ENCODE assay signal across 1 cellular context in the genomic region with DNA sequence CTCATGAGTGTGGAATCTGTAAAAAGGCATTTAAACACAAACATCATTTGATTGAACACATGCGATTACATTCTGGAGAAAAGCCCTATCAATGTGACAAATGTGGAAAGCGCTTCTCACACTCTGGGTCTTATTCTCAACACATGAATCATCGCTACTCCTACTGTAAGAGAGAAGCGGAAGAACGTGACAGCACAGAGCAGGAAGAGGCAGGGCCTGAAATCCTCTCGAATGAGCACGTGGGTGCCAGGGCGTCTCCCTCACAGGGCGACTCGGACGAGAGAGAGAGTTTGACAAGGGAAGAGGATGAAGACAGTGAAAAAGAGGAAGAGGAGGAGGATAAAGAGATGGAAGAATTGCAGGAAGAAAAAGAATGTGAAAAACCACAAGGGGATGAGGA.
TF ChIP-seq lines count a peak whose summit lies in the region.

No MANE protein-coding gene starts in this region.

TF ChIP-seq in WTC11, 78 proteins besides CTCF, POLR2A, EP300 and RAD21 (continued from another document):
- TF ChIP-seq, protein P1, sequence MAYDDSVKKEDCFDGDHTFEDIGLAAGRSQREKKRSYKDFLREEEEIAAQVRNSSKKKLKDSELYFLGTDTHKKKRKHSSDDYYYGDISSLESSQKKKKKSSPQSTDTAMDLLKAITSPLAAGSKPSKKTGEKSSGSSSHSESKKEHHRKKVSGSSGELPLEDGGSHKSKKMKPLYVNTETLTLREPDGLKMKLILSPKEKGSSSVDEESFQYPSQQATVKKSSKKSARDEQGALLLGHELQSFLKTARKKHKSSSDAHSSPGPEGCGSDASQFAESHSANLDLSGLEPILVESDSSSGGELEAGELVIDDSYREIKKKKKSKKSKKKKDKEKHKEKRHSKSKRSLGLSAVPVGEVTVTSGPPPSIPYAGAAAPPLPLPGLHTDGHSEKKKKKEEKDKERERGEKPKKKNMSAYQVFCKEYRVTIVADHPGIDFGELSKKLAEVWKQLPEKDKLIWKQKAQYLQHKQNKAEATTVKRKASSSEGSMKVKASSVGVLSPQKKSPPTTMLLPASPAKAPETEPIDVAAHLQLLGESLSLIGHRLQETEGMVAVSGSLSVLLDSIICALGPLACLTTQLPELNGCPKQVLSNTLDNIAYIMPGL (CRISPR knock-in tag; IDR thresholded peaks at IDR 0.05): no peak
- TF ChIP-seq TCF7 (CRISPR knock-in tag; IDR thresholded peaks at IDR 0.05; ENCODE audit: low read depth): no peak
TF ChIP-seq in WTC11: peak in this region for 0.
